Comparison of ENCODE assay signal across 1 cellular context in genomic region chr6:73180718-73181619, GRCh38.
TF ChIP-seq lines count a peak whose summit lies in the region.

No MANE protein-coding gene starts in this region.

TF ChIP-seq in GM23338, 12 proteins besides CTCF, POLR2A, EP300 and RAD21 (continued from another document):
- TF ChIP-seq ZNF462 (CRISPR knock-in tag; IDR thresholded peaks at IDR 0.05) = no peak
- TF ChIP-seq ZNF331 (CRISPR knock-in tag; IDR thresholded peaks at IDR 0.05; ENCODE audit: low read depth) = no peak
- TF ChIP-seq EZH2phosphoT487 (IDR thresholded peaks at IDR 0.05; ENCODE audit: unreplicated experiment) = no peak
- TF ChIP-seq EZH2 (IDR thresholded peaks at IDR 0.05; ENCODE audit: low read depth, unreplicated experiment) = no peak
